ENCODE assay signal across 16 cellular contexts in the genomic region with DNA sequence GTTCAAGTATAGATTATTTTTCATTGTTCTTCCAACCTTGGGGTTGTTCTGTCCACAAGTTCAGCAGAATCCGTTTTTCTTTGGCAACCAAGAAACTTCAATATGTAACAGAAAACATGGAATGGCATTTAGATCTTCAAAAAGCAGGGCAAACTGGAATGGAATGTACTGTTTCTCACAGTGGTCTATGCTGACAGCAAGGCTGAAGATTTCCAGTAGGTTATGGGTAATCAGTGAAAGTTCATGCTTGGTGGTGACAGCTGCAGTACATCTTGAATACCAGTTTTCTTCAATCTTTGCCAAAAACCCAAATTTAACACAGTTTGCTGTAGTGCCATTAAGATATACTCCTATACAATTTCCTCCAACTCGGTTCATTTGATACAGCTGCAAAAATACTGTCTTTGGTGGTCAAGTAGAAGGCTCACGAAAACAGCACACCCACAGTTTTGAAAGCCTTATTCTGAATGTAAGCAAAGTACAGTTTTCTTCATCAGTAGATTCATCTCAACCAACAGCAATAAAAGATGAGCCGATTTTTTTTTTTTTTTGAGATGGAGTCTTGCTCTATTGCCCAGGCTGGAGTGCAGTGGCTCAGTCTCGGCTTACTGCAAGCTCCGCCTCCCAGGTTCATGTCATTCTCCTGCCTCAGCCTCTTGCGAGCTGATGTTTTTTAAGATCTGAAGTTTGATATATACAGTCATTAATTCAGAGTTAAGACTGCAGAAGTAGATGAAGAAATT. TPM values are rescaled to one million over a fixed set of nuclear protein-coding genes. Genes with fewer than 3 reads are reported as not detected.
A peak's percentile ranks its signal among the peaks of the same experiment; 100 is the strongest.
DNase-seq lines count a peak whose midpoint lies in the region; TF ChIP-seq lines count a peak whose summit lies in the region.
"Had no signal": no experiment of that assay in that cellular context is flagged by ENCODE, and none has a peak within 500 bp of the region (broad histone marks: within the 10 kb centered on the region; RNA-seq: fewer than 3 reads in every experiment).

No MANE protein-coding gene starts in this region.

- no peak for TF ChIP-seq CTCF in right atrium auricular region (IDR thresholded peaks at IDR 0.05)

- no peak for DNase-seq in activated naive CD8-positive, alpha-beta T cell treated with anti-CD3 and anti-CD28 coated beads for 36 hours
- DNase-seq in SK-N-MC (ENCODE audit: low read depth, low spot score) (no peak), islet precursor cell (peak; percentile 6), right atrium auricular region (ENCODE audit: low spot score) (no peak), GM03348 (ENCODE audit: low spot score) (no peak)
- DNase-seq in central memory CD4-positive, alpha-beta T cell = no peak
- DNase-seq: activated CD8-positive, alpha-beta T cell treated with anti-CD3 and anti-CD28 coated beads, Interleukin-2, amount 10 ng/mL, durations not matched to agents 7 days and 5 days; effector memory CD4-positive, alpha-beta T cell; NCI-H1417 treated with DMSO at 0.1 percent for 48 hours; NCI-H2227 treated with DMSO at 0.1 percent for 48 hours; SJCRH30; substantia nigra had no signal

- peak overlapping the region; percentile 76 for H3K27ac Mint-ChIP-seq in activated naive CD8-positive, alpha-beta T cell
- H3K27ac Mint-ChIP-seq in activated naive CD8-positive, alpha-beta T cell treated with anti-CD3 and anti-CD28 coated beads for 36 hours = no peak overlapping the region
- H3K27ac Mint-ChIP-seq: activated CD8-positive, alpha-beta T cell treated with anti-CD3 and anti-CD28 coated beads, Interleukin-2, amount 10 ng/mL, durations not matched to agents 7 days and 5 days had no signal

- H3K27me3 ChIP-seq in subcutaneous abdominal adipose tissue (ENCODE audit: control insufficient read depth in 5 of 5, insufficient read depth in 4 of 5, low read length in 5 of 5) (no peaks in the 10 kb centered on the region), right atrium auricular region (no peaks in the 10 kb centered on the region)
- H3K27me3 ChIP-seq: SJCRH30 had no signal

- H3K36me3 ChIP-seq in SK-N-MC (ENCODE audit: insufficient read depth, low read length) = peaks cover 46% of the 10 kb centered on the region
- peaks cover 5 to 26% (median 12%) of the 10 kb centered on the region in 5 donors for H3K36me3 ChIP-seq in subcutaneous abdominal adipose tissue (ENCODE audit: control insufficient read depth in 5 of 5, insufficient read depth in 5 of 5, low read length in 5 of 5)
- peaks cover 25% of the 10 kb centered on the region for H3K36me3 ChIP-seq in right atrium auricular region

- H3K9me3 Mint-ChIP-seq in activated naive CD8-positive, alpha-beta T cell (ENCODE audit: low read depth) = no peaks in the 10 kb centered on the region
- H3K9me3 Mint-ChIP-seq in activated naive CD8-positive, alpha-beta T cell treated with anti-CD3 and anti-CD28 coated beads for 36 hours = no peaks in the 10 kb centered on the region

- H3K27me3 Mint-ChIP-seq in activated naive CD8-positive, alpha-beta T cell = no peaks in the 10 kb centered on the region
- H3K27me3 Mint-ChIP-seq in activated naive CD8-positive, alpha-beta T cell treated with anti-CD3 and anti-CD28 coated beads for 36 hours = no peaks in the 10 kb centered on the region

- H3K4me3 ChIP-seq in SK-N-MC = no peak overlapping the region
- H3K4me3 ChIP-seq in subcutaneous abdominal adipose tissue (ENCODE audit: low read depth in 1 of 5, low read length in 5 of 5) = no peak overlapping the region
- no peak overlapping the region for H3K4me3 ChIP-seq in right atrium auricular region
- H3K4me3 ChIP-seq: SJCRH30 had no signal

- H3K9ac ChIP-seq in SK-N-MC (ENCODE audit: insufficient read length) (peak overlapping the region; percentile 22), subcutaneous abdominal adipose tissue (ENCODE audit: low read length in 5 of 5) (peak overlapping the region in 1 of 5 donors; percentile 55)
- H3K9ac ChIP-seq: KMS-11 had no signal

- peak overlapping the region; percentile 49; the same call in 1 of the 2 replicates for H3K27ac ChIP-seq in SK-N-MC
- H3K27ac ChIP-seq in subcutaneous abdominal adipose tissue (ENCODE audit: low read depth, low read length) = peak overlapping the region; percentile 65
- H3K27ac ChIP-seq in right atrium auricular region = no peak overlapping the region
- H3K27ac ChIP-seq: HL-60, KMS-11, SJCRH30 had no signal

- peak overlapping the region; percentile 51 for H3K4me3 Mint-ChIP-seq in activated naive CD8-positive, alpha-beta T cell
- H3K4me3 Mint-ChIP-seq in activated naive CD8-positive, alpha-beta T cell treated with anti-CD3 and anti-CD28 coated beads for 36 hours = no peak overlapping the region
- H3K4me3 Mint-ChIP-seq: activated CD8-positive, alpha-beta T cell treated with anti-CD3 and anti-CD28 coated beads, Interleukin-2, amount 10 ng/mL, durations not matched to agents 7 days and 5 days had no signal

- H3K4me1 ChIP-seq in subcutaneous abdominal adipose tissue (ENCODE audit: control insufficient read depth in 5 of 5, insufficient read depth in 5 of 5, low read length in 5 of 5) (peaks cover 16 to 89% (median 77%) of the 10 kb centered on the region in 5 donors), right atrium auricular region (peaks cover 0 to 85% of the 10 kb centered on the region in 2 donors)

- peaks cover 4% of the 10 kb centered on the region for H3K36me3 Mint-ChIP-seq in activated naive CD8-positive, alpha-beta T cell
- H3K36me3 Mint-ChIP-seq in activated naive CD8-positive, alpha-beta T cell treated with anti-CD3 and anti-CD28 coated beads for 36 hours = peaks cover 52% of the 10 kb centered on the region

- H3K9me3 ChIP-seq in SK-N-MC (ENCODE audit: low read depth, low read length) (no peaks in the 10 kb centered on the region), subcutaneous abdominal adipose tissue (ENCODE audit: control insufficient read depth in 5 of 5, low read length in 5 of 5) (no peaks in the 10 kb centered on the region), right atrium auricular region (no peaks in the 10 kb centered on the region)
- H3K9me3 ChIP-seq: SJCRH30 had no signal

- peaks cover 66% of the 10 kb centered on the region for H3K4me1 Mint-ChIP-seq in activated naive CD8-positive, alpha-beta T cell (ENCODE audit: low read depth)
- H3K4me1 Mint-ChIP-seq in activated naive CD8-positive, alpha-beta T cell treated with anti-CD3 and anti-CD28 coated beads for 36 hours = peaks cover 54% of the 10 kb centered on the region

RNA-seq across cellular contexts. Expression of gene TRIM52, which starts 4.9 kb away (rescaled TPM):
- total RNA-seq in activated naive CD8-positive, alpha-beta T cell treated with anti-CD3 and anti-CD28 coated beads for 36 hours = 10 to 100 TPM in 1 of 2 experiments, 1 to 10 TPM in 1; 9.6 to 11.2 TPM
- total RNA-seq in right atrium auricular region = 1 to 10 TPM; 4.4 to 9.1 TPM

RNA-seq across cellular contexts. Expression of gene RACK1, which starts 12.3 kb away (rescaled TPM):
- 1,000 to 10,000 TPM; 2,517 to 2,594 TPM for total RNA-seq in activated naive CD8-positive, alpha-beta T cell treated with anti-CD3 and anti-CD28 coated beads for 36 hours
- 1,000 to 10,000 TPM; 1,155 to 1,413 TPM for total RNA-seq in right atrium auricular region

RNA-seq across cellular contexts. Expression of gene TRIM41, which starts 32.9 kb away (rescaled TPM):
- total RNA-seq in activated naive CD8-positive, alpha-beta T cell treated with anti-CD3 and anti-CD28 coated beads for 36 hours = 10 to 100 TPM; 34.2 to 37.6 TPM
- 10 to 100 TPM; 10.0 to 11.2 TPM for total RNA-seq in right atrium auricular region

RNA-seq across cellular contexts. Expression of gene TRIM7, which starts 51.0 kb away (rescaled TPM):
- total RNA-seq in activated naive CD8-positive, alpha-beta T cell treated with anti-CD3 and anti-CD28 coated beads for 36 hours = under 1 TPM; 0.62 to 0.68 TPM
- total RNA-seq in right atrium auricular region = 1 to 10 TPM; 4.1 to 7.7 TPM

Comparison
In these comparisons a context has a peak if more than half of its experiments do, and no peak if none do; other contexts are left out.
1. H3K27ac ChIP-seq: peak in SK-N-MC (single experiment) and subcutaneous abdominal adipose tissue (single experiment); none in right atrium auricular region (0 of 2).